ENCODE assay signal across 1 cellular context in genomic region chr1:112955678-112956502, GRCh38.
TF ChIP-seq lines count a peak whose summit lies in the region.

SLC16A1 (minus strand) TSS chr1:112956196; CDS start chr1:112929308, 26,888 bp downstream.

TF ChIP-seq in HepG2, 621 proteins besides CTCF, POLR2A, EP300 and RAD21 (continued from another document and continues in another):
- TF ChIP-seq HOXA7 (CRISPR knock-in tag; IDR thresholded peaks at IDR 0.05) (peak; percentile 81; the same call in 1 of the 2 replicates), TBX2 (CRISPR knock-in tag; IDR thresholded peaks at IDR 0.05; ENCODE audit: borderline replicate concordance) (peak; percentile 71), NFATC3 (CRISPR knock-in tag; IDR thresholded peaks at IDR 0.05) (peak; percentile 81; the same call in 1 of the 2 replicates), KDM5A (IDR thresholded peaks at IDR 0.05; ENCODE audit: borderline replicate concordance, low read length) (peak; percentile 74; the same call in 1 of the 2 replicates), ZNF18 (CRISPR knock-in tag; IDR thresholded peaks at IDR 0.05; ENCODE audit: insufficient replicate concordance) (peak; percentile 33), E2F1 (CRISPR knock-in tag; IDR thresholded peaks at IDR 0.05) (0 out of 2 replicates have a peak, but pooled peaks have one; percentile 7), FOXA3 (CRISPR knock-in tag; IDR thresholded peaks at IDR 0.05) (peak; percentile 39), KAT7 (CRISPR knock-in tag; IDR thresholded peaks at IDR 0.05; ENCODE audit: borderline replicate concordance) (no peak), ZNF451 (CRISPR knock-in tag; IDR thresholded peaks at IDR 0.05) (peak; percentile 83; the same call in 1 of the 2 replicates), AKNA (CRISPR knock-in tag; IDR thresholded peaks at IDR 0.05; ENCODE audit: borderline replicate concordance) (0 out of 2 replicates have a peak, but pooled peaks have one; percentile 90), ZNF30 (CRISPR knock-in tag; IDR thresholded peaks at IDR 0.05) (peak; percentile 90), ZNF543 (CRISPR knock-in tag; IDR thresholded peaks at IDR 0.05) (peak; percentile 89; the same call in 1 of the 2 replicates), TMF1 (CRISPR knock-in tag; IDR thresholded peaks at IDR 0.05; ENCODE audit: low read depth) (no peak), ZNF616 (CRISPR knock-in tag; IDR thresholded peaks at IDR 0.05; ENCODE audit: low read depth) (0 out of 2 replicates have a peak, but pooled peaks have one; percentile 6), PREB (CRISPR knock-in tag; IDR thresholded peaks at IDR 0.05) (0 out of 2 replicates have a peak, but pooled peaks have one; percentile 86), CSRNP2 (CRISPR knock-in tag; conservative IDR thresholded peaks at IDR 0.05; ENCODE audit: low read depth) (0 out of 2 replicates have a peak, but pooled peaks have one; percentile 66), ZNF180 (CRISPR knock-in tag; IDR thresholded peaks at IDR 0.05; ENCODE audit: borderline replicate concordance, low read depth) (0 out of 2 replicates have a peak, but pooled peaks have one; percentile 38), ZNF382 (CRISPR knock-in tag; IDR thresholded peaks at IDR 0.05; ENCODE audit: borderline replicate concordance) (no peak), SIX4 (CRISPR knock-in tag; IDR thresholded peaks at IDR 0.05) (0 out of 2 replicates have a peak, but pooled peaks have one; percentile 5), ZNF572 (CRISPR knock-in tag; IDR thresholded peaks at IDR 0.05) (peak; percentile 92; the same call in 1 of the 2 replicates), SPEN (CRISPR knock-in tag; IDR thresholded peaks at IDR 0.05; ENCODE audit: low read depth) (peak; percentile 62), ZNF138 (CRISPR knock-in tag; IDR thresholded peaks at IDR 0.05; ENCODE audit: low read depth) (peak; percentile 82; the same call in 1 of the 2 replicates), ZNF737 (CRISPR knock-in tag; IDR thresholded peaks at IDR 0.05; ENCODE audit: borderline replicate concordance) (peak; percentile 67; the same call in 1 of the 2 replicates), ETV5 (CRISPR knock-in tag; IDR thresholded peaks at IDR 0.05; ENCODE audit: borderline replicate concordance) (peak; percentile 44; the same call in 1 of the 2 replicates), ZMYM4 (CRISPR knock-in tag; IDR thresholded peaks at IDR 0.05) (peak; percentile 97), ZNF335 (CRISPR knock-in tag; IDR thresholded peaks at IDR 0.05) (peak; percentile 87), IRX3 (CRISPR knock-in tag; IDR thresholded peaks at IDR 0.05; ENCODE audit: borderline replicate concordance, low read depth) (no peak), HMG20B (CRISPR knock-in tag; conservative IDR thresholded peaks at IDR 0.05) (0 out of 2 replicates have a peak, but pooled peaks have one; percentile 46), FLYWCH1 (CRISPR knock-in tag; IDR thresholded peaks at IDR 0.05) (peak; percentile 53; the same call in 1 of the 2 replicates), TSC22D2 (CRISPR knock-in tag; IDR thresholded peaks at IDR 0.05; ENCODE audit: borderline replicate concordance) (peak; percentile 28; the same call in 1 of the 2 replicates), ZHX1 (CRISPR knock-in tag; IDR thresholded peaks at IDR 0.05; ENCODE audit: low read depth) (no peak), ADNP (CRISPR knock-in tag; IDR thresholded peaks at IDR 0.05) (no peak), CAMTA2 (CRISPR knock-in tag; IDR thresholded peaks at IDR 0.05; ENCODE audit: borderline replicate concordance) (peak; percentile 67; the same call in 1 of the 2 replicates), ZBTB2 (CRISPR knock-in tag; IDR thresholded peaks at IDR 0.05; ENCODE audit: low read depth) (peak; percentile 66; the same call in 1 of the 2 replicates), ZNF768 (CRISPR knock-in tag; IDR thresholded peaks at IDR 0.05) (peak; percentile 49; the same call in 1 of the 2 replicates), ZNF747 (CRISPR knock-in tag; IDR thresholded peaks at IDR 0.05; ENCODE audit: borderline replicate concordance) (peak; percentile 78; the same call in 1 of the 2 replicates), KDM2A (CRISPR knock-in tag; IDR thresholded peaks at IDR 0.05; ENCODE audit: borderline replicate concordance, low read depth) (peak; percentile 87; the same call in 1 of the 2 replicates), FOXK2 (IDR thresholded peaks at IDR 0.05) (no peak)
